In the genomic region with DNA sequence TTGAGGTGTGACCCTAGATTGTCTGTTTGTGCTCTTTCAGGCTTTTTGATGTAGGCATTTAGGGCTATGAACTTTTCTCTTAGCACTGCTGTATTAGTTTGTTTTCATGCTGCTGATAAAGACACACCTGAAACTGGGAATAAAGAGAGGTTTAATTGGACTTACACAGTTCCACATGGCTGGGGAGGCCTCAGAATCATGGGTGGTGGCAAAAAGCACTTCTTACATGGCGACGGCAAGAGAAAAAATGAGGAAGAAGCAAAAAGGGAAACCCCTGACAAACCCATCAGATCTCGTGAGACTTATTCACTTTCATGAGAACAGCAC, we compare ENCODE assay signal across 1 cellular context. TPM values are rescaled to one million over a fixed set of nuclear protein-coding genes. Genes with fewer than 3 reads are reported as not detected.
"Had no signal": no experiment of that assay in that cellular context is flagged by ENCODE, and none has a peak within 500 bp of the region (broad histone marks: within the 10 kb centered on the region; RNA-seq: fewer than 3 reads in every experiment).

No MANE protein-coding gene starts in this region.

RNA-seq across cellular contexts. Expression of gene SERINC2, which starts 59.3 kb away (rescaled TPM):
- polyA plus RNA-seq: immature natural killer cell had no signal
